ENCODE assay signal across 16 cellular contexts in the genomic region with DNA sequence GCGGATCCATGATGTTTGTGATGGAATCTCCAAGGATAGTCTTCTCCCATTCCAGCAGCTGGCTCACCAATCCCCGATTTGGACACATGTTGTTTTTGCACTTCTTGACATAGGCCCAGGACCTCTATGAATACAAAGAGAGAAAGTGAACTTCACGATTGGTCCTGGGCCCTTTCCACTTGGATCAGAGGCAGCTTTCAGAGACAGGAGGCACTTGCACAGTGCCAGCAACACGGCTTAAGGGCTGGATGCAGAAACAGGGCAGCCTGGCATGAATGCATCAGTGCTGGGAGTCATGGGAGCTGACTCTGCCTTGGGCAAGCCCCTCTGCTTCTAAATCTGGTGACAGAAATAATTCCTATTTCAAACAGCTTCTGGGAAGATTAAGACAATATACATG. TPM values are rescaled to one million over a fixed set of nuclear protein-coding genes. Genes with fewer than 3 reads are reported as not detected.
DNase-seq lines count a peak whose midpoint lies in the region; ATAC-seq and TF ChIP-seq lines count a peak whose summit lies in the region.
"Had no signal": no experiment of that assay in that cellular context is flagged by ENCODE, and none has a peak within 500 bp of the region (broad histone marks: within the 10 kb centered on the region; RNA-seq: fewer than 3 reads in every experiment).

No MANE protein-coding gene starts in this region.

- H3K4me1 ChIP-seq in right atrium auricular region = peaks cover 0 to 29% of the 10 kb centered on the region in 2 donors

- no peaks in the 10 kb centered on the region for H3K9me3 Mint-ChIP-seq in activated T-helper 1 cell treated with anti-CD3 and anti-CD28 coated beads, Interleukin-12 subunit alpha, Interleukin-12 subunit beta, Interleukin-2, Interleukin-4 antibody, amounts not matched to agents 30 ng/mL and 10 ng/mL and 1 ng/mL, durations not matched to agents 14 hours and 24 hours and 36 hours
- H3K9me3 Mint-ChIP-seq in nephron = no peaks in the 10 kb centered on the region

- H3K27me3 Mint-ChIP-seq in activated T-helper 1 cell treated with anti-CD3 and anti-CD28 coated beads, Interleukin-12 subunit alpha, Interleukin-12 subunit beta, Interleukin-2, Interleukin-4 antibody, amounts not matched to agents 30 ng/mL and 10 ng/mL and 1 ng/mL, durations not matched to agents 14 hours and 24 hours and 36 hours (ENCODE audit: insufficient read depth) = no peaks in the 10 kb centered on the region
- H3K27me3 Mint-ChIP-seq in nephron (ENCODE audit: low read depth) = no peaks in the 10 kb centered on the region

- intact Hi-C loops in cardiac septum (cut with DNase I) = loop anchor here (5.0 kb wide), 1 partner anchor 49 kb away; no protein-coding TSS in a partner anchor
- intact Hi-C loops in activated T-helper 1 cell treated with anti-CD3 and anti-CD28 coated beads, Interleukin-12 subunit alpha, Interleukin-12 subunit beta, Interleukin-2, Interleukin-4 antibody, amounts not matched to agents 30 ng/mL and 10 ng/mL and 1 ng/mL, durations not matched to agents 14 hours and 24 hours and 36 hours (cut with micrococcal nuclease) = no loop called here

- H3K27me3 ChIP-seq in right atrium auricular region = no peaks in the 10 kb centered on the region
- H3K27me3 ChIP-seq: SJCRH30 had no signal

- no peak overlapping the region for H3K4me3 Mint-ChIP-seq in activated T-helper 1 cell treated with anti-CD3 and anti-CD28 coated beads, Interleukin-12 subunit alpha, Interleukin-12 subunit beta, Interleukin-2, Interleukin-4 antibody, amounts not matched to agents 30 ng/mL and 10 ng/mL and 1 ng/mL, durations not matched to agents 14 hours and 24 hours and 36 hours
- peak overlapping the region in 2 of 3 experiments; percentile 20 to 64 for H3K4me3 Mint-ChIP-seq in nephron

- H3K27ac ChIP-seq in right atrium auricular region = no peak overlapping the region
- H3K27ac ChIP-seq: C4-2B, GM23248, SJCRH30 had no signal

- H3K9me3 ChIP-seq in right atrium auricular region = no peaks in the 10 kb centered on the region
- H3K9me3 ChIP-seq: SJCRH30 had no signal

- ATAC-seq in HG03135 (IDR thresholded peaks at IDR 0.05; ENCODE audit: unreplicated experiment) = no peak
- ATAC-seq: HCT116 had no signal

- DNase-seq in cardiac septum (ENCODE audit: low spot score) = peak; percentile 5
- DNase-seq in right atrium auricular region (ENCODE audit: low spot score) = no peak
- no peak for DNase-seq in activated T-helper 1 cell treated with anti-CD3 and anti-CD28 coated beads, Interleukin-12 subunit alpha, Interleukin-12 subunit beta, Interleukin-2, Interleukin-4 antibody, amounts not matched to agents 30 ng/mL and 10 ng/mL and 1 ng/mL, durations not matched to agents 14 hours and 24 hours and 36 hours (ENCODE audit: low spot score)
- no peak for DNase-seq in stimulated activated CD4-positive, alpha-beta T cell treated with anti-CD3 and anti-CD28 coated beads, Interleukin-4, amount 100 ng/mL, for 24 hours
- DNase-seq in DMS79 (lab: John Stamatoyannopoulos, UW) = no peak
- no peak for DNase-seq in LoVo (ENCODE audit: low spot score)
- DNase-seq: GM23248, NCI-H1417, NCI-H187 treated with DMSO at 0.1 percent for 48 hours, NCI-H345, NCI-H526, SJCRH30 had no signal

- no peak for TF ChIP-seq CTCF in right atrium auricular region (IDR thresholded peaks at IDR 0.05)
- TF ChIP-seq CTCF in nephron (IDR thresholded peaks at IDR 0.05; ENCODE audit: unreplicated experiment in 3 of 3) = no peak

- no peak overlapping the region for H3K4me3 ChIP-seq in right atrium auricular region
- H3K4me3 ChIP-seq: GM23248, SJCRH30 had no signal

- peaks cover 15% of the 10 kb centered on the region for H3K4me1 Mint-ChIP-seq in activated T-helper 1 cell treated with anti-CD3 and anti-CD28 coated beads, Interleukin-12 subunit alpha, Interleukin-12 subunit beta, Interleukin-2, Interleukin-4 antibody, amounts not matched to agents 30 ng/mL and 10 ng/mL and 1 ng/mL, durations not matched to agents 14 hours and 24 hours and 36 hours (ENCODE audit: low read depth)
- H3K4me1 Mint-ChIP-seq in nephron = no peaks in the 10 kb centered on the region

- H3K36me3 ChIP-seq in right atrium auricular region = no peaks in the 10 kb centered on the region

- H3K27ac Mint-ChIP-seq in activated T-helper 1 cell treated with anti-CD3 and anti-CD28 coated beads, Interleukin-12 subunit alpha, Interleukin-12 subunit beta, Interleukin-2, Interleukin-4 antibody, amounts not matched to agents 30 ng/mL and 10 ng/mL and 1 ng/mL, durations not matched to agents 14 hours and 24 hours and 36 hours = peak overlapping the region; percentile 37
- H3K27ac Mint-ChIP-seq in nephron = no peak overlapping the region

- H3K36me3 Mint-ChIP-seq in activated T-helper 1 cell treated with anti-CD3 and anti-CD28 coated beads, Interleukin-12 subunit alpha, Interleukin-12 subunit beta, Interleukin-2, Interleukin-4 antibody, amounts not matched to agents 30 ng/mL and 10 ng/mL and 1 ng/mL, durations not matched to agents 14 hours and 24 hours and 36 hours (ENCODE audit: low read depth) = peaks cover 21% of the 10 kb centered on the region
- peaks cover 43% of the 10 kb centered on the region for H3K36me3 Mint-ChIP-seq in nephron (ENCODE audit: low read depth)

RNA-seq across cellular contexts. Expression of a gene that starts 2.1 kb away (rescaled TPM):
- total RNA-seq in cardiac septum (138 TPM), right atrium auricular region (10 to 100 TPM; 35.3 to 50.0 TPM)
- total RNA-seq in activated T-helper 1 cell treated with anti-CD3 and anti-CD28 coated beads, Interleukin-12 subunit alpha, Interleukin-12 subunit beta, Interleukin-2, Interleukin-4 antibody, amounts not matched to agents 30 ng/mL and 10 ng/mL and 1 ng/mL, durations not matched to agents 14 hours and 24 hours and 36 hours = 44.3 and 49.9 TPM in 2 replicates

RNA-seq across cellular contexts. Expression of a gene that starts 51.3 kb away (rescaled TPM):
- total RNA-seq in cardiac septum (16.1 TPM), right atrium auricular region (10 to 100 TPM; 17.6 to 40.1 TPM)
- total RNA-seq in activated T-helper 1 cell treated with anti-CD3 and anti-CD28 coated beads, Interleukin-12 subunit alpha, Interleukin-12 subunit beta, Interleukin-2, Interleukin-4 antibody, amounts not matched to agents 30 ng/mL and 10 ng/mL and 1 ng/mL, durations not matched to agents 14 hours and 24 hours and 36 hours = 35.3 and 38.7 TPM in 2 replicates

RNA-seq across cellular contexts. Expression of a gene that starts 51.4 kb away (rescaled TPM):
- total RNA-seq in cardiac septum = 376 TPM
- total RNA-seq in right atrium auricular region = 100 to 1,000 TPM; 186 to 272 TPM
- 249 and 292 TPM in 2 replicates for total RNA-seq in activated T-helper 1 cell treated with anti-CD3 and anti-CD28 coated beads, Interleukin-12 subunit alpha, Interleukin-12 subunit beta, Interleukin-2, Interleukin-4 antibody, amounts not matched to agents 30 ng/mL and 10 ng/mL and 1 ng/mL, durations not matched to agents 14 hours and 24 hours and 36 hours
